ENCODE assay signal across 8 cellular contexts in the genomic region with DNA sequence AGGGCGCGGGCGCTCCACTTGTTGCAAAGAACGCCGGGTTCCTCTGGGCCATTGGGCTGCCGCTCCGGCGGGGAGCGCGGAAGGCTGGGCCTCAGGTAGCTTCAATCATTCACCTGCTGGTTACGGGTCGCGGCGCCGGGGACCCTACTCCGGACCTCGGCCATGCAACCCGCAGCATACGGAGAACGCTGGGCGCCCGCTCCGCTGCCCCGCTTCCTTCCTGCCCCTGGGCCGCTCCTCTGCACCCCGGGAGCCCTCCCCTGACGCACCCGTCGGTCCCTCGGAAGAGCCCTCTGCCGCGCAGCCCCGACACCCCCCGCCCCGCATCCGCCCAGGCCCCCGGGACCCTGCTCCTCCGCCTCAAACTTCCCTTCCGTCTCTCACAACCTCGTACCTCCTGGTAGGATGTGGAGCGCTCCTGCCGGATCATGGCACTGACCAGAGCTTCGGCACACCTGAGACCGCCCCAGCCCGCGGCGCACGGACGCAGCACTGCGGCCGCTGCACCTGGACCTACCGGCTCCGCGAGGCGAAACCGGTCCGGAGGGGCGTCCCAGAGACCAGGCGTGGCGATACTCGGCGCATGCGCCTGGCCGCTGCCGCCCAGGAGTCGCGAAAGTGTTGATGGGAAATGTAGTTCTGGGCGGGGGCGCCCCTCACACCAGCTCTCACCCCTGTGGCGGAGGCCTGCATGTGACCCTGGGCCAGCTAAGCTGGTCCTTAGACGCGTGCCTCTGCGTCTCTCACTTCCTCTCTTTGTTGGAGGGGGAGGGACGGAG.
DNase-seq lines count a peak whose midpoint lies in the region; ATAC-seq lines count a peak whose summit lies in the region.

A gene (minus strand): TSS at position 559 of the 779 bp plus-strand sequence. CDS start 129 bp downstream, at position 430.

- H3K9me3 Mint-ChIP-seq in memory B cell: no peaks in the 10 kb centered on the region

- H3K27me3 Mint-ChIP-seq in memory B cell: no peaks in the 10 kb centered on the region

- H3K27me3 ChIP-seq in effector memory CD4-positive, alpha-beta T cell (replicated peaks; ENCODE audit: control insufficient read depth, insufficient read depth, low read length, poor library complexity, severe bottlenecking): no peaks in the 10 kb centered on the region

- H3K4me3 ChIP-seq in effector memory CD4-positive, alpha-beta T cell (ENCODE audit: insufficient read depth, low read depth, low read length, poor library complexity, severe bottlenecking): peak within 1 kb of the TSS; percentile 98

- peaks cover 7% of the 10 kb centered on the region for H3K4me1 ChIP-seq in effector memory CD4-positive, alpha-beta T cell (ENCODE audit: control insufficient read depth, insufficient read depth, low read length, poor library complexity, severe bottlenecking)

- H3K36me3 Mint-ChIP-seq in memory B cell: peaks cover 14% of the 10 kb centered on the region

- peak within 1 kb of the TSS; percentile 79 for H3K27ac ChIP-seq in effector memory CD4-positive, alpha-beta T cell (ENCODE audit: insufficient read depth, low read length, poor library complexity, severe bottlenecking)

- DNase-seq in CMK (ENCODE audit: low read depth) (peak; percentile 97), HK-2 (ENCODE audit: unreplicated experiment) (peak; percentile 96), memory B cell (ENCODE audit: low spot score in 2 of 2) (peak; percentile 90 to 93)
- DNase-seq in NK-92 treated with Interleukin-12 subunit alpha and Interleukin-12 subunit beta, amount 100 ng/mL, for 24 hours (lab: John Stamatoyannopoulos, UW): peak; percentile 87
- DNase-seq in activated CD8-positive, alpha-beta memory T cell treated with anti-CD3 and anti-CD28 coated beads for 24 hours: peak; percentile 94
- peak; percentile 76 to 85 (median 81) for DNase-seq in effector memory CD4-positive, alpha-beta T cell
- DNase-seq in stimulated activated CD8-positive, alpha-beta memory T cell treated with anti-CD3 and anti-CD28 coated beads, Interleukin-12 subunit alpha, Interleukin-12 subunit beta, amount 100 ng/mL, for 24 hours (ENCODE audit: extremely low read depth): peak; percentile 73

- ATAC-seq in GM19455 (IDR thresholded peaks at IDR 0.05; ENCODE audit: unreplicated experiment): peak; percentile 90
- peak; percentile 97 for ATAC-seq in memory B cell (ENCODE audit: low read depth)

- peaks cover 34% of the 10 kb centered on the region for H3K4me1 Mint-ChIP-seq in memory B cell

- peak within 1 kb of the TSS; percentile 99 for H3K4me3 Mint-ChIP-seq in memory B cell

- no peaks in the 10 kb centered on the region for H3K9me3 ChIP-seq in effector memory CD4-positive, alpha-beta T cell (ENCODE audit: control insufficient read depth, low read length)

- peak within 1 kb of the TSS; percentile 96 for H3K27ac Mint-ChIP-seq in memory B cell

- peaks cover 17% of the 10 kb centered on the region for H3K36me3 ChIP-seq in effector memory CD4-positive, alpha-beta T cell (ENCODE audit: control insufficient read depth, insufficient read depth, low read length)

Comparison
In these comparisons a context has a peak if more than half of its experiments do, and no peak if none do; other contexts are left out.
1. Peak in every context shown above with its lines: DNase-seq, ATAC-seq, H3K4me3 ChIP-seq and H3K27ac ChIP-seq.